ENCODE assay signal across 8 cellular contexts in genomic region chr4:68656445-68656973, GRCh38.
A peak's percentile ranks its signal among the peaks of the same experiment; 100 is the strongest.
DNase-seq lines count a peak whose midpoint lies in the region; ATAC-seq and TF ChIP-seq lines count a peak whose summit lies in the region.
"Not testable (repeated sequence)": the region's sequence is repeated elsewhere in the genome, so short reads cannot be mapped to it uniquely, and the experiment has no call there.

No MANE protein-coding gene starts in this region.

- ATAC-seq in GM18498 (IDR thresholded peaks at IDR 0.05; ENCODE audit: unreplicated experiment) (peak; percentile 58), GM19328 (IDR thresholded peaks at IDR 0.05; ENCODE audit: unreplicated experiment) (peak; percentile 54), GM21619 (IDR thresholded peaks at IDR 0.05; ENCODE audit: unreplicated experiment) (peak; percentile 52), HG02938 (IDR thresholded peaks at IDR 0.05; ENCODE audit: unreplicated experiment) (peak; percentile 55), HG03354 (IDR thresholded peaks at IDR 0.05; ENCODE audit: poor library complexity, severe bottlenecking, unreplicated experiment) (peak; percentile 72)

- peak overlapping the region; percentile 55 to 64 (median 62) for H3K27ac Mint-ChIP-seq in nephron

- peak; percentile 50 for DNase-seq in NCI-H526 treated with DMSO at 0.1 percent for 48 hours (lab: John Stamatoyannopoulos, UW)
- DNase-seq in epithelial cell of prostate (ENCODE audit: low read depth, low spot score) = not testable (repeated sequence)

- H3K4me1 Mint-ChIP-seq in nephron = not testable (repeated sequence)

- not testable (repeated sequence) for H3K9me3 Mint-ChIP-seq in nephron

- not testable (repeated sequence) for H3K36me3 Mint-ChIP-seq in nephron (ENCODE audit: low read depth)

- H3K27me3 Mint-ChIP-seq in nephron (ENCODE audit: low read depth) = not testable (repeated sequence)

- H3K27ac ChIP-seq in epithelial cell of prostate = peak overlapping the region; percentile 75

- not testable (repeated sequence) for H3K4me3 Mint-ChIP-seq in nephron

- TF ChIP-seq CTCF in nephron (IDR thresholded peaks at IDR 0.05; ENCODE audit: unreplicated experiment in 3 of 3) = not testable (repeated sequence)
